In genomic region chr13:106350208-106350607, GRCh38 we compare ENCODE assay signal across 24 cellular contexts.
DNase-seq lines count a peak whose midpoint lies in the region; ATAC-seq, FAIRE-seq and TF ChIP-seq lines count a peak whose summit lies in the region.
"Had no signal": no experiment of that assay in that cellular context is flagged by ENCODE, and none has a peak within 500 bp of the region (broad histone marks: within the 10 kb centered on the region; RNA-seq: fewer than 3 reads in every experiment).

No MANE protein-coding gene starts in this region.

- peaks cover 13% of the 10 kb centered on the region for H3K4me1 ChIP-seq in endodermal cell (ENCODE audit: control insufficient read depth, insufficient read depth, low read length)

- no peak overlapping the region for H3K4me3 Mint-ChIP-seq in endodermal cell
- peak overlapping the region; percentile 73 for H3K4me3 Mint-ChIP-seq in neural crest cell
- H3K4me3 Mint-ChIP-seq: activated B cell treated with CpG ODN at 0.5 μM for 24 hours; activated CD8-positive, alpha-beta T cell treated with anti-CD3 and anti-CD28 coated beads for 36 hours; activated naive CD4-positive, alpha-beta T cell treated with anti-CD3 and anti-CD28 coated beads, Interleukin-2, amount 50 U/mL, for 24 hours; activated T-cell treated with anti-CD3 and anti-CD28 coated beads, Interleukin-2, amount 50 U/mL, for 24 hours; CD4-positive, CD25-positive, alpha-beta regulatory T cell; T-helper 1 cell treated with Interleukin-12 subunit alpha and Interleukin-12 subunit beta and Interleukin-4 antibody, amounts not matched to agents 30 μg/mL and 1 μg/mL, for 36 hours had no signal

- H3K9me3 ChIP-seq in endodermal cell (ENCODE audit: control insufficient read depth, low read length), result no peaks in the 10 kb centered on the region
- H3K9me3 ChIP-seq: body of pancreas had no signal

- H3K9ac ChIP-seq in endodermal cell (ENCODE audit: extremely low read depth, low read length, poor library complexity, severe bottlenecking), result no peak overlapping the region

- WGBS in endodermal cell (ENCODE audit: insufficient coverage in 1 of 2, insufficient read length in 1 of 2), 2 experiments, result 37% methylated on average over 4 of the region's 4 CpGs

- H3K4me1 Mint-ChIP-seq in endodermal cell (peaks cover 39% of the 10 kb centered on the region), neural crest cell (peaks cover 45% of the 10 kb centered on the region)
- H3K4me1 Mint-ChIP-seq: activated B cell treated with CpG ODN at 0.5 μM for 24 hours; activated naive CD4-positive, alpha-beta T cell treated with anti-CD3 and anti-CD28 coated beads, Interleukin-2, amount 50 U/mL, for 24 hours; CD4-positive, CD25-positive, alpha-beta regulatory T cell had no signal

- DNase-seq in NCI-H510A (lab: John Stamatoyannopoulos, UW), result peak; percentile 48
- peak; percentile 79 for DNase-seq in endodermal cell
- no peak for DNase-seq in neural crest cell (ENCODE audit: low read depth, low spot score)
- no peak for DNase-seq in T-helper 2 cell
- no peak for DNase-seq in HTR-8/SVneo (ENCODE audit: insufficient read length, low spot score)
- DNase-seq: activated B cell treated with CpG ODN at 0.5 μM for 24 hours; activated CD8-positive, alpha-beta T cell treated with anti-CD3 and anti-CD28 coated beads for 36 hours; activated T-cell treated with anti-CD3 and anti-CD28 coated beads, Interleukin-2, amount 50 U/mL, for 24 hours; body of pancreas; CD4-positive, CD25-positive, alpha-beta regulatory T cell; cortex of kidney; foreskin keratinocyte; GOT3; occipital lobe; right cardiac atrium; SIG-M5; stimulated activated naive CD4-positive, alpha-beta T cell treated with Interleukin-2 at 50 U/mL for 16 hours had no signal

- H3K27ac ChIP-seq in endodermal cell (ENCODE audit: low read depth, low read length), result no peak overlapping the region
- H3K27ac ChIP-seq: body of pancreas, foreskin keratinocyte, HL-60 had no signal

- TF ChIP-seq CTCF in endodermal cell (conservative IDR thresholded peaks at IDR 0.05) (no peak), neural crest cell (conservative IDR thresholded peaks at IDR 0.05) (no peak)

- H3K27me3 ChIP-seq in endodermal cell (ENCODE audit: control insufficient read depth, insufficient read depth, low read length, poor library complexity, severe bottlenecking), result no peaks in the 10 kb centered on the region
- H3K27me3 ChIP-seq: foreskin keratinocyte had no signal

- no peaks in the 10 kb centered on the region for H3K36me3 ChIP-seq in endodermal cell (ENCODE audit: control insufficient read depth, insufficient read depth, low read length)

- peak overlapping the region; percentile 77 for H3K4me3 ChIP-seq in endodermal cell (ENCODE audit: low read length)
- H3K4me3 ChIP-seq: body of pancreas, K562 had no signal

- no peaks in the 10 kb centered on the region for H3K9me3 Mint-ChIP-seq in endodermal cell
- H3K9me3 Mint-ChIP-seq in neural crest cell, result no peaks in the 10 kb centered on the region
- H3K9me3 Mint-ChIP-seq: activated B cell treated with CpG ODN at 0.5 μM for 24 hours; activated CD8-positive, alpha-beta T cell treated with anti-CD3 and anti-CD28 coated beads for 36 hours; activated naive CD4-positive, alpha-beta T cell treated with anti-CD3 and anti-CD28 coated beads, Interleukin-2, amount 50 U/mL, for 24 hours; activated T-cell treated with anti-CD3 and anti-CD28 coated beads, Interleukin-2, amount 50 U/mL, for 24 hours; T-helper 1 cell treated with Interleukin-12 subunit alpha and Interleukin-12 subunit beta and Interleukin-4 antibody, amounts not matched to agents 30 μg/mL and 1 μg/mL, for 36 hours had no signal

- ATAC-seq in GM18868 (IDR thresholded peaks at IDR 0.05; ENCODE audit: unreplicated experiment), result peak; percentile 35
- ATAC-seq in GM19452 (IDR thresholded peaks at IDR 0.05; ENCODE audit: unreplicated experiment), result no peak
- ATAC-seq in HG03175 (IDR thresholded peaks at IDR 0.05; ENCODE audit: unreplicated experiment), result no peak
- ATAC-seq: activated CD8-positive, alpha-beta T cell treated with anti-CD3 and anti-CD28 coated beads for 36 hours; body of pancreas; K562 had no signal

- H3K36me3 Mint-ChIP-seq in endodermal cell (ENCODE audit: low read depth), result no peaks in the 10 kb centered on the region
- H3K36me3 Mint-ChIP-seq in neural crest cell (ENCODE audit: low read depth), result no peaks in the 10 kb centered on the region
- H3K36me3 Mint-ChIP-seq: activated naive CD4-positive, alpha-beta T cell treated with anti-CD3 and anti-CD28 coated beads, Interleukin-2, amount 50 U/mL, for 24 hours; CD4-positive, CD25-positive, alpha-beta regulatory T cell had no signal

- FAIRE-seq in HTR-8/SVneo (lab: Jason Lieb, UNC), result no peak
- FAIRE-seq: K562 had no signal

- H3K27ac Mint-ChIP-seq in endodermal cell (no peak overlapping the region), neural crest cell (ENCODE audit: unreplicated experiment) (peak overlapping the region; percentile 79)
- H3K27ac Mint-ChIP-seq: activated B cell treated with CpG ODN at 0.5 μM for 24 hours; activated CD8-positive, alpha-beta T cell treated with anti-CD3 and anti-CD28 coated beads for 36 hours; activated naive CD4-positive, alpha-beta T cell treated with anti-CD3 and anti-CD28 coated beads, Interleukin-2, amount 50 U/mL, for 24 hours; activated T-cell treated with anti-CD3 and anti-CD28 coated beads, Interleukin-2, amount 50 U/mL, for 24 hours; CD4-positive, CD25-positive, alpha-beta regulatory T cell; T-helper 1 cell treated with Interleukin-12 subunit alpha and Interleukin-12 subunit beta and Interleukin-4 antibody, amounts not matched to agents 30 μg/mL and 1 μg/mL, for 36 hours had no signal

- peaks cover 3% of the 10 kb centered on the region for H3K27me3 Mint-ChIP-seq in endodermal cell (ENCODE audit: insufficient read depth)
- H3K27me3 Mint-ChIP-seq in neural crest cell (ENCODE audit: low read depth), result peaks cover 10% of the 10 kb centered on the region

Comparison
In these comparisons a context has a peak if more than half of its experiments do, and no peak if none do; other contexts are left out.
1. DNase-seq: peak in NCI-H510A (single experiment) and endodermal cell (single experiment); none in neural crest cell (single experiment), T-helper 2 cell (0 of 5) and HTR-8/SVneo (single experiment).